23 cellular contexts compared by ENCODE assay signal in the genomic region with DNA sequence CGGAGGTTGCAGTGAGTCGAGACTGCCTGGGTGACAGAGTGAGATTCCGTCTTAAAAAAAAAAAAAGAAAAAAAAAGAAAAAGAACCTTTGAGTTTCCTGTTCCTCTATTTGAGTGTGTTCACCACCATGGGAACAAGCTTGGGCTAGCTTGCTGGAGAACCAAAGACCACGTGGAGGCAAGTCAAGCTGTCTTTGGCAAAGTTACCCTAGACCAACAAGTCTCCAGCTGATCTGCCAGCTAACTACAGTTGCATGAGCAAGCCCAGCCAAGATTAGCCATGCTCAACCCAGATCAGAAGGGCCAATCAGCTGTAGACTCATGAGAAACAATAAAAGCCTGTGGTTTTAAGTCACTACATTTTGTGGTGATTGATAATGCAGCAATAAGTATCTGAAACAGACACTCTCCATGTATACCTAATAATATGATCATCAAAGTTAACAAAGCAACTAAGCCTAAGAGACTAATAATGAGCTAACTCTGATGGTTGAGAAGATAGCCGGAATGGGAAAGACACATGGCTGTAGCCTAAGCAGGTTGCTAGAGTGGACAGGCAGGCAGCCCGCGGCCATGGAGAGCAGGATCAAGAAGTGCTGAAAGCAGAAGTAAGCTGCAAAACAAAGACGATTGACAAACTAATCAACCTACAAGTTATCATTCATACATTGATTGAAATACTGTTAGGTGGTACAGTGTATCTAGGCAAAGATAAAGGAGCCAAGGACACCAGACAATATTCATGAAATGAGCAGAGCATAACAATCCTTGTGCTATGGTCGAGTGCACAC. TPM values are rescaled to one million over a fixed set of nuclear protein-coding genes. Genes with fewer than 3 reads are reported as not detected.
"Had no signal": no experiment of that assay in that cellular context is flagged by ENCODE, and none has a peak within 500 bp of the region (broad histone marks: within the 10 kb centered on the region; RNA-seq: fewer than 3 reads in every experiment).

No MANE protein-coding gene starts in this region.

- H3K36me3 Mint-ChIP-seq: activated naive CD4-positive, alpha-beta T cell treated with anti-CD3 and anti-CD28 coated beads, Interleukin-2, amount 50 U/mL, for 72 hours had no signal

- ATAC-seq: activated naive CD4-positive, alpha-beta T cell treated with anti-CD3 and anti-CD28 coated beads, Interleukin-2, amount 50 U/mL, for 72 hours; left lung had no signal

- H3K9me3 Mint-ChIP-seq: activated naive CD4-positive, alpha-beta T cell treated with anti-CD3 and anti-CD28 coated beads, Interleukin-2, amount 50 U/mL, for 72 hours had no signal

- DNase-seq: activated CD4-positive, alpha-beta T cell treated with anti-CD3 and anti-CD28 coated beads, Interleukin-2, amount 50 U/mL, for 4 hours; activated gamma-delta T cell treated with Interleukin-2 at 50 U/mL for 16 hours; dermis blood vessel endothelial cell; effector memory CD4-positive, alpha-beta T cell; foreskin melanocyte; head of caudate nucleus; kidney; left lung; occipital lobe; stimulated activated CD4-positive, alpha-beta T cell treated with anti-CD3 and anti-CD28 coated beads, Interleukin-12 subunit alpha, Interleukin-12 subunit beta, amount 100 ng/mL, for 4 hours; stimulated activated CD4-positive, alpha-beta T cell treated with anti-CD3 and anti-CD28 coated beads, Interleukin-1b, Interleukin-23, amount 100 ng/mL, for 48 hours; stimulated activated CD8-positive, alpha-beta memory T cell treated with anti-CD3 and anti-CD28 coated beads, Interleukin-4, amount 100 ng/mL, for 48 hours; stimulated activated naive CD4-positive, alpha-beta T cell treated with Interleukin-2 at 50 U/mL for 16 hours; tibial artery had no signal

- H3K27ac Mint-ChIP-seq: activated naive CD4-positive, alpha-beta T cell treated with anti-CD3 and anti-CD28 coated beads, Interleukin-2, amount 50 U/mL, for 72 hours had no signal

RNA-seq across cellular contexts. Expression of a gene that starts 29.5 kb away (rescaled TPM):
- total RNA-seq: activated CD8-positive, alpha-beta memory T cell treated with anti-CD3 and anti-CD28 coated beads for 36 hours; activated naive CD4-positive, alpha-beta T cell treated with anti-CD3 and anti-CD28 coated beads, Interleukin-2, amount 50 U/mL, for 72 hours; cardiac muscle cell; chondrocyte; dermis blood vessel endothelial cell; endothelial cell of umbilical vein; fibroblast of lung; kidney; subcutaneous adipose tissue; T-helper 2 cell treated with Interferon-gamma antibody and Interleukin-4, amounts not matched to agents 100 ng/mL and 5 ng/mL, for 36 hours had no signal
- polyA plus RNA-seq: fibroblast of lung, neural cell had no signal
